In genomic region chr3:29291262-29291981, GRCh38 we compare ENCODE assay signal across 17 cellular contexts. TPM values are rescaled to one million over a fixed set of nuclear protein-coding genes. Genes with fewer than 3 reads are reported as not detected.
DNase-seq lines count a peak whose midpoint lies in the region; ATAC-seq and TF ChIP-seq lines count a peak whose summit lies in the region.
"Had no signal": no experiment of that assay in that cellular context is flagged by ENCODE, and none has a peak within 500 bp of the region (broad histone marks: within the 10 kb centered on the region; RNA-seq: fewer than 3 reads in every experiment).

No MANE protein-coding gene starts in this region.

- H3K4me1 ChIP-seq in GM23248 (ENCODE audit: insufficient read depth): peaks cover 58% of the 10 kb centered on the region
- H3K4me1 ChIP-seq in foreskin keratinocyte: no peaks in the 10 kb centered on the region
- H3K4me1 ChIP-seq in uterus: peaks cover 0 to 3% of the 10 kb centered on the region in 2 donors
- H3K4me1 ChIP-seq: BE2C had no signal

- H2AFZ ChIP-seq in GM23248: no peak overlapping the region

- H3K9me3 ChIP-seq in GM23248 (ENCODE audit: low read depth) (no peaks in the 10 kb centered on the region), uterus (no peaks in the 10 kb centered on the region)
- H3K9me3 ChIP-seq: BE2C had no signal

- peaks cover 23% of the 10 kb centered on the region for H3F3A ChIP-seq in GM23248 (ENCODE audit: insufficient read depth)

- no peaks in the 10 kb centered on the region for H3K9me2 ChIP-seq in GM23248 (ENCODE audit: insufficient read depth)

- in situ Hi-C loops in GM23248 (cut with MboI): loop anchor here (25.0 kb wide), 2 partner anchors 379 to 471 kb away; no protein-coding TSS in a partner anchor

- DNase-seq in GM23248 (no peak), RPMI7951 (ENCODE audit: low read depth) (peak; percentile 21), foreskin keratinocyte (peak; percentile 21 to 70), omental fat pad (ENCODE audit: low spot score) (no peak), uterus (no peak), AG08396 (ENCODE audit: low spot score) (no peak)
- DNase-seq: activated CD4-positive, alpha-beta memory T cell treated with anti-CD3 and anti-CD28 coated beads for 36 hours; BE2C; DMS53; hypothalamus; NCI-H1092 had no signal

- H3K4me2 ChIP-seq in GM23248 (ENCODE audit: unreplicated experiment): peak overlapping the region; percentile 3

- H3K9ac ChIP-seq in GM23248: no peak overlapping the region

- no peak for TF ChIP-seq POLR2A in uterus (IDR thresholded peaks at IDR 0.05)

- WGBS in GM23248 (ENCODE audit: low coverage in 1 of 2, low lambda C conversion rate in 2 of 2, missing lambda C conversion rate in 2 of 2), 2 experiments: 64 to 69% methylated on average over 4 of the region's 4 CpGs

- H3K36me3 ChIP-seq in GM23248 (ENCODE audit: low read depth) (peaks cover 21% of the 10 kb centered on the region; the same call in 1 of the 2 replicates), uterus (no peaks in the 10 kb centered on the region)
- H3K36me3 ChIP-seq: BE2C had no signal

- intact Hi-C loops in uterus (cut with DNase I; ENCODE audit: low total_unique reads): no loop called here

- peak; percentile 19 for ATAC-seq in foreskin keratinocyte
- peak; percentile 55 for ATAC-seq in omental fat pad (ENCODE audit: low FRiP score)
- no peak for ATAC-seq in HG03521 (IDR thresholded peaks at IDR 0.05; ENCODE audit: unreplicated experiment)
- ATAC-seq in GM18502 (IDR thresholded peaks at IDR 0.05; ENCODE audit: poor library complexity, unreplicated experiment): no peak
- ATAC-seq: esophagus mucosa; stimulated activated memory B cell treated with anti-CD40 and anti-IgM and Interleukin-4, amounts not matched to agents 10 μg/mL and 1 μg/mL and 100 μg/mL, for 72 hours had no signal

- peaks cover 100% of the 10 kb centered on the region for H3K79me2 ChIP-seq in GM23248 (ENCODE audit: insufficient read depth)

- H4K20me1 ChIP-seq in GM23248 (ENCODE audit: insufficient read depth): peaks cover 9% of the 10 kb centered on the region; the same call in 1 of the 2 replicates

- TF ChIP-seq CTCF in foreskin keratinocyte (conservative IDR thresholded peaks at IDR 0.05) (no peak), omental fat pad (IDR thresholded peaks at IDR 0.05) (no peak), uterus (IDR thresholded peaks at IDR 0.05) (no peak)

- H3K27ac ChIP-seq in GM23248 (no peak overlapping the region), foreskin keratinocyte (no peak overlapping the region), uterus (no peak overlapping the region)

- H3K4me3 ChIP-seq in GM23248 (no peak overlapping the region), uterus (no peak overlapping the region)
- H3K4me3 ChIP-seq: coronary artery had no signal

- H3K27me3 ChIP-seq in GM23248 (replicated peaks; ENCODE audit: insufficient read depth): no peaks in the 10 kb centered on the region
- no peaks in the 10 kb centered on the region for H3K27me3 ChIP-seq in foreskin keratinocyte
- no peaks in the 10 kb centered on the region for H3K27me3 ChIP-seq in uterus
- H3K27me3 ChIP-seq: BE2C had no signal

RNA-seq across cellular contexts. Expression of gene RBMS3, which starts 10.6 kb away (rescaled TPM):
- 40.0 and 45.7 TPM in 2 replicates for total RNA-seq in GM23248 (2014; rRNA removed; shearing (Covaris generic))
- polyA plus RNA-seq in GM23248 (2016; fragmentation: Nextera tagmentation; extraction: Ambion mirVana) (85.5 and 94.3 TPM in 2 replicates), foreskin keratinocyte (1.8 and 3.0 TPM in 2 replicates)
- total RNA-seq in RPMI7951 (2014; rRNA removed; shearing (Covaris generic)): 12.6 and 22.8 TPM in 2 replicates
- total RNA-seq in foreskin keratinocyte (9.6 and 11.1 TPM in 2 replicates), omental fat pad (100 to 1,000 TPM in 2 of 4 donors, 10 to 100 TPM in 2; 61.5 to 185 (median 120) TPM), uterus (100 to 1,000 TPM in 1 of 4 donors, 10 to 100 TPM in 3; 45.9 to 113 (median 75.4) TPM)
- polyA plus RNA-seq: IgD-negative memory B cell had no signal

Comparison
In these comparisons a context has a peak if more than half of its experiments do, and no peak if none do; other contexts are left out.
1. DNase-seq: peak in RPMI7951 (single experiment) and foreskin keratinocyte (2 of 2); none in GM23248 (single experiment), omental fat pad (single experiment), uterus (0 of 2) and AG08396 (single experiment).
2. ATAC-seq: peak in foreskin keratinocyte (single experiment) and omental fat pad (single experiment); none in HG03521 (single experiment) and GM18502 (single experiment).